ENCODE assay signal across 8 cellular contexts in the genomic region with DNA sequence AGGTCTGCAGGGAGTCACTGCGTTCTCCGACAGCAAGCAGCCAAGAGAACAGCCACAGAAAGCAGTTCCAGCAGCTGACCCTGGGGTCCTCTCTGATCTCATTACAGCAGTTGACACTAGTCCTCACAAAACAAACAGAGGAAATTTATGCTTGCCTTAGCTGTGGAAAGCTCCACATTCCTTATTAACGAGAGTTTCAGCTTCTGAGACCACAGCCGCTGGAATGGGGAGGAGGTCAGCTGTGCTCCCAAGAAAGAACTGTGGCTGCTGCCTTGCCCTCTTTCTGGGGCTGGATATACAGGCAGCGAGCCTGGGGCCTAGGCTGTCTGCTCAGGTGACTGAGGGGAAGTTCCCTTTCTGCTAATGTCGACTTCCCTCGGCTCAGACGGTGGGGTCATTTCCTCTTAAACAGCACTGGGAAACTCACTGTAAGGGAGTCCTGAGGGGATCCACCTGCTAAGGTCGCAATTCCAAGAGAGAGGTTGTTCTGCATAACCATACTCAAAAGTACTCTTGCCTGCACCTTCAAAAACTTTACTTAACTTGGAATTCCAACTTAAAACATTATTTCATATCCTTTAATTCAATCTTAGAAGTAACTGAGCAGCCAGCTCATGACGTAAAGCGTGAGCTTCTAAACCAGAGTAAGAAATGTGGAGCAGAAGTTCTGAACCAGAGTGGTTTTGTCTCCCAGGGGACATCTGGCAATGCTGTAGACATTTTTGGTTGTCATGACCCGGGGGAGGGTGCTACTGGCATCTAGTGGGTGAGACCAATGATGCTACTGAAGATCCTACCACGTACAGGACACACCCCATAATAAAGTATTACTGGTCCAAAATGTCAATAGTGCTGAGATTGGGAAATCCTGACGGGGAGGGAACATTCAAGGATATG.
A peak's percentile ranks its signal among the peaks of the same experiment; 100 is the strongest.
DNase-seq lines count a peak whose midpoint lies in the region; ATAC-seq lines count a peak whose summit lies in the region.

No MANE protein-coding gene starts in this region.

- H3K36me3 Mint-ChIP-seq in stimulated activated memory B cell treated with anti-CD40 and anti-IgM and Interleukin-4, amounts not matched to agents 10 μg/mL and 1 μg/mL and 100 μg/mL, for 72 hours = no peaks in the 10 kb centered on the region

- DNase-seq in SHP77 (lab: John Stamatoyannopoulos, UW) (peak; percentile 6 to 18), SHP77 treated with DMSO at 0.1 percent for 48 hours (lab: John Stamatoyannopoulos, UW) (no peak), SKM-1 treated with dmso at 0.1 percent for 144 hours (lab: John Stamatoyannopoulos, UW; ENCODE audit: unreplicated experiment) (peak; percentile 39), fibroblast of peridontal ligament (ENCODE audit: extremely low read depth) (peak; percentile 21), GM19240 (ENCODE audit: insufficient read length, low spot score) (no peak), activated gamma-delta T cell (lab: John Stamatoyannopoulos, UW) (no peak)

- H3K27ac Mint-ChIP-seq in stimulated activated memory B cell treated with anti-CD40 and anti-IgM and Interleukin-4, amounts not matched to agents 10 μg/mL and 1 μg/mL and 100 μg/mL, for 72 hours = no peak overlapping the region

- no peaks in the 10 kb centered on the region for H3K9me3 Mint-ChIP-seq in stimulated activated memory B cell treated with anti-CD40 and anti-IgM and Interleukin-4, amounts not matched to agents 10 μg/mL and 1 μg/mL and 100 μg/mL, for 72 hours

- peak; percentile 56 for ATAC-seq in HG02938 (IDR thresholded peaks at IDR 0.05; ENCODE audit: unreplicated experiment)
- ATAC-seq in stimulated activated memory B cell treated with anti-CD40 and anti-IgM and Interleukin-4, amounts not matched to agents 10 μg/mL and 1 μg/mL and 100 μg/mL, for 72 hours = peak; percentile 94

- peak overlapping the region; percentile 68 for H3K4me3 Mint-ChIP-seq in stimulated activated memory B cell treated with anti-CD40 and anti-IgM and Interleukin-4, amounts not matched to agents 10 μg/mL and 1 μg/mL and 100 μg/mL, for 72 hours

- H3K4me1 Mint-ChIP-seq in stimulated activated memory B cell treated with anti-CD40 and anti-IgM and Interleukin-4, amounts not matched to agents 10 μg/mL and 1 μg/mL and 100 μg/mL, for 72 hours = peaks cover 31% of the 10 kb centered on the region

- no peaks in the 10 kb centered on the region for H3K27me3 Mint-ChIP-seq in stimulated activated memory B cell treated with anti-CD40 and anti-IgM and Interleukin-4, amounts not matched to agents 10 μg/mL and 1 μg/mL and 100 μg/mL, for 72 hours

Comparison
In these comparisons a context has a peak if more than half of its experiments do, and no peak if none do; other contexts are left out.
1. DNase-seq: peak in SHP77 (2 of 2), SKM-1 treated with dmso at 0.1 percent for 144 hours (single experiment) and fibroblast of peridontal ligament (single experiment); none in SHP77 treated with DMSO at 0.1 percent for 48 hours (single experiment), GM19240 (single experiment) and activated gamma-delta T cell (single experiment).